17 cellular contexts compared by ENCODE assay signal in genomic region chr15:85463976-85464375, GRCh38.
DNase-seq lines count a peak whose midpoint lies in the region; ATAC-seq and TF ChIP-seq lines count a peak whose summit lies in the region.
"Had no signal": no experiment of that assay in that cellular context is flagged by ENCODE, and none has a peak within 500 bp of the region (broad histone marks: within the 10 kb centered on the region; RNA-seq: fewer than 3 reads in every experiment).

No MANE protein-coding gene starts in this region.

- no peaks in the 10 kb centered on the region for H3K36me3 ChIP-seq in HUES64 (ENCODE audit: insufficient read depth, low read length)
- H3K36me3 ChIP-seq in WERI-Rb-1: peaks cover 20% of the 10 kb centered on the region
- no peaks in the 10 kb centered on the region for H3K36me3 ChIP-seq in heart right ventricle
- H3K36me3 ChIP-seq in smooth muscle cell (ENCODE audit: low read depth): no peaks in the 10 kb centered on the region
- H3K36me3 ChIP-seq: left lung, uterus had no signal

- ATAC-seq in heart right ventricle (peak in 6 of 8 donors; percentile 20 to 73 (median 57)), left lobe of liver (no peak), GM18498 (IDR thresholded peaks at IDR 0.05; ENCODE audit: unreplicated experiment) (no peak), GM18517 (IDR thresholded peaks at IDR 0.05; ENCODE audit: unreplicated experiment) (no peak)
- ATAC-seq: HepG2, left lung, sciatic nerve had no signal

- H4K20me1 ChIP-seq in smooth muscle cell (ENCODE audit: low read depth): peaks cover 30% of the 10 kb centered on the region

- H3K4me3 ChIP-seq in HUES64 (ENCODE audit: low read length) (no peak overlapping the region; the same call in 1 of the 2 replicates), WERI-Rb-1 (ENCODE audit: low read depth, low read length) (no peak overlapping the region), heart right ventricle (no peak overlapping the region), smooth muscle cell (no peak overlapping the region)
- H3K4me3 ChIP-seq: left lung, uterus had no signal

- peaks cover 83% of the 10 kb centered on the region for H3K79me2 ChIP-seq in smooth muscle cell (ENCODE audit: low read depth)

- no peaks in the 10 kb centered on the region for H3K27me3 ChIP-seq in HUES64 (ENCODE audit: insufficient read depth, low read length)
- H3K27me3 ChIP-seq in WERI-Rb-1 (ENCODE audit: insufficient read depth, low read depth, severe bottlenecking): no peaks in the 10 kb centered on the region
- no peaks in the 10 kb centered on the region for H3K27me3 ChIP-seq in heart right ventricle
- H3K27me3 ChIP-seq in smooth muscle cell (ENCODE audit: low read depth): no peaks in the 10 kb centered on the region
- H3K27me3 ChIP-seq: left lung, uterus had no signal

- H3K4me2 ChIP-seq in smooth muscle cell: peak overlapping the region; percentile 60

- no peak overlapping the region for H2AFZ ChIP-seq in smooth muscle cell (ENCODE audit: low read depth)

- H3K9me3 ChIP-seq in HUES64 (ENCODE audit: insufficient read depth, low read depth, low read length) (no peaks in the 10 kb centered on the region), WERI-Rb-1 (ENCODE audit: severe bottlenecking) (no peaks in the 10 kb centered on the region), heart right ventricle (no peaks in the 10 kb centered on the region), smooth muscle cell (replicated peaks; ENCODE audit: low read depth) (no peaks in the 10 kb centered on the region)
- H3K9me3 ChIP-seq: left lung, uterus had no signal

- no peak for DNase-seq in WERI-Rb-1
- no peak for DNase-seq in heart right ventricle
- DNase-seq in smooth muscle cell (lab: John Stamatoyannopoulos, UW; ENCODE audit: unreplicated experiment): no peak
- no peak for DNase-seq in left lobe of liver (ENCODE audit: low spot score)
- DNase-seq: activated CD4-positive, alpha-beta T cell treated with anti-CD3 and anti-CD28 coated beads, Interleukin-2, amount 10 ng/mL, durations not matched to agents 24 days and 14 days; activated effector memory CD4-positive, alpha-beta T cell treated with Interleukin-2 at 50 U/mL for 16 hours; DMS79 treated with DMSO at 0.1 percent for 48 hours; left lung; NCI-H1092 treated with DMSO at 0.1 percent for 48 hours; SHP77 treated with DMSO at 0.1 percent for 48 hours; stimulated activated CD4-positive, alpha-beta T cell treated with anti-CD3 and anti-CD28 coated beads, Interleukin-4, amount 100 ng/mL, for 24 hours; uterus had no signal

- H3K4me1 ChIP-seq in HUES64 (ENCODE audit: insufficient read depth, low read length) (peaks cover 48% of the 10 kb centered on the region), heart right ventricle (peaks cover 3 to 73% (median 36%) of the 10 kb centered on the region in 9 donors), smooth muscle cell (ENCODE audit: low read depth) (peaks cover 21% of the 10 kb centered on the region)
- H3K4me1 ChIP-seq: left lung had no signal

- no peak overlapping the region for H3K9ac ChIP-seq in HUES64 (ENCODE audit: low read depth, low read length)
- no peak overlapping the region for H3K9ac ChIP-seq in smooth muscle cell (ENCODE audit: low read depth)

- H3F3A ChIP-seq in smooth muscle cell (ENCODE audit: low read depth): peaks cover 11% of the 10 kb centered on the region

- WGBS in HUES64: 55% methylated on average over 6 of the region's 6 CpGs
- WGBS in heart right ventricle, 2 donors: 35 to 45% methylated on average over 6 of the region's 6 CpGs
- 49% methylated on average over 6 of the region's 6 CpGs for WGBS in smooth muscle cell (ENCODE audit: low lambda C conversion rate)

- intact Hi-C loops in heart right ventricle (cut with DNase I): no loop called here

- H3K27ac ChIP-seq in HUES64 (ENCODE audit: low read depth, low read length) (peak overlapping the region; percentile 32; the same call in 1 of the 2 replicates), WERI-Rb-1 (peak overlapping the region; percentile 49), heart right ventricle (peak overlapping the region in 8 of 10 donors; percentile 13 to 54 (median 44)), smooth muscle cell (ENCODE audit: low read depth) (peak overlapping the region; percentile 58)
- H3K27ac ChIP-seq: left lung, uterus had no signal

- TF ChIP-seq CTCF in WERI-Rb-1 (IDR thresholded peaks at IDR 0.05; ENCODE audit: low read depth, low read length): no peak
- TF ChIP-seq CTCF in heart right ventricle (IDR thresholded peaks at IDR 0.05): no peak
- no peak for TF ChIP-seq CTCF in smooth muscle cell (IDR thresholded peaks at IDR 0.05; ENCODE audit: borderline replicate concordance, insufficient read depth, poor library complexity, severe bottlenecking)

Comparison
In these comparisons a context has a peak if more than half of its experiments do, and no peak if none do; other contexts are left out.
1. ATAC-seq: peak in heart right ventricle (6 of 8); none in left lobe of liver (single experiment), GM18498 (single experiment) and GM18517 (single experiment).
2. Peak in every context shown above with its lines, with median percentiles within 50 percentile points of each other: H3K27ac ChIP-seq.